In genomic region chr19:54507824-54508223, GRCh38 we compare ENCODE assay signal across 32 cellular contexts. TPM values are rescaled to one million over a fixed set of nuclear protein-coding genes. Genes with fewer than 3 reads are reported as not detected.
"Had no signal": no experiment of that assay in that cellular context is flagged by ENCODE, and none has a peak within 500 bp of the region (broad histone marks: within the 10 kb centered on the region; RNA-seq: fewer than 3 reads in every experiment).

No MANE protein-coding gene starts in this region.

- H3K9me3 ChIP-seq: esophagus squamous epithelium, heart right ventricle, left lung, lower lobe of right lung, testis, transverse colon had no signal

- H3K36me3 ChIP-seq: esophagus squamous epithelium, heart right ventricle, left lung, lower lobe of right lung, transverse colon had no signal

- FAIRE-seq: colon, endometrium had no signal

- H3K27me3 ChIP-seq: testis had no signal

- H3K4me3 ChIP-seq: esophagus squamous epithelium, heart right ventricle, left lung, lower lobe of right lung, testis, transverse colon had no signal

- DNase-seq: activated CD4-positive, alpha-beta T cell treated with anti-CD3 and anti-CD28 coated beads, Interleukin-2, amount 50 U/mL, for 1 hour; activated CD4-positive, CD25-positive, alpha-beta regulatory T cell treated with anti-CD3 and anti-CD28 coated beads, Interleukin-2, amount 50 U/mL, for 72 hours; activated naive CD4-positive, alpha-beta T cell; activated T-cell treated with anti-CD3 and anti-CD28 coated beads for 4 hours; activated T-cell treated with anti-CD3 and anti-CD28 coated beads, Interleukin-2, amount 50 U/mL, for 72 hours; anterior cingulate cortex; dermis blood vessel endothelial cell; effector CD4-positive, alpha-beta T cell; esophagus squamous epithelium; foreskin melanocyte; heart right ventricle; kidney glomerular epithelial cell; left lung; lower lobe of right lung; mesenchymal stem cell; naive thymus-derived CD8-positive, alpha-beta T cell; posterior cingulate gyrus; right cardiac atrium; stimulated activated CD4-positive, alpha-beta T cell treated with anti-CD3 and anti-CD28 coated beads, Interleukin-2, amount 100 ng/mL, for 48 hours; stimulated activated naive CD8-positive, alpha-beta T cell treated with anti-CD3 and anti-CD28 coated beads, Interleukin-15, Interleukin-2, amounts not matched to agents 100 U/mL and 50 U/mL, for 24 hours; T1000; testis; transverse colon had no signal

- H3K27ac Mint-ChIP-seq: activated naive CD8-positive, alpha-beta T cell; activated T-cell treated with anti-CD3 and anti-CD28 coated beads, Interleukin-2, amount 50 U/mL, for 72 hours had no signal

- H3K36me3 Mint-ChIP-seq: naive thymus-derived CD8-positive, alpha-beta T cell had no signal

- H3K9me3 Mint-ChIP-seq: activated T-cell treated with anti-CD3 and anti-CD28 coated beads, Interleukin-2, amount 50 U/mL, for 72 hours had no signal

- H3K4me3 Mint-ChIP-seq: activated T-cell treated with anti-CD3 and anti-CD28 coated beads, Interleukin-2, amount 50 U/mL, for 72 hours had no signal

- H3K4me1 ChIP-seq: esophagus squamous epithelium, heart right ventricle, left lung, lower lobe of right lung, testis, transverse colon had no signal

- ATAC-seq: activated T-cell treated with anti-CD3 and anti-CD28 coated beads, Interleukin-2, amount 50 U/mL, for 72 hours; stimulated activated naive CD8-positive, alpha-beta T cell treated with anti-CD3 and anti-CD28 coated beads, Interleukin-15, Interleukin-2, amounts not matched to agents 100 U/mL and 50 U/mL, for 24 hours had no signal

- H3K27ac ChIP-seq: epithelial cell of prostate, esophagus squamous epithelium, heart right ventricle, lower lobe of right lung, testis, transverse colon had no signal

RNA-seq across cellular contexts. Expression of gene LAIR2, which starts 5.2 kb away (rescaled TPM):
- total RNA-seq: bronchial epithelial cell; dermis blood vessel endothelial cell; esophagus squamous epithelium; glomerular endothelial cell; naive thymus-derived CD8-positive, alpha-beta T cell; omental fat pad; right cardiac atrium; testis; urinary bladder had no signal
- polyA plus RNA-seq: adipose tissue, heart right ventricle, right cardiac atrium, urinary bladder had no signal

RNA-seq across cellular contexts. Expression of gene CDC42EP5, which starts 34.7 kb away (rescaled TPM):
- total RNA-seq: naive thymus-derived CD8-positive, alpha-beta T cell had no signal
- polyA plus RNA-seq: naive thymus-derived CD8-positive, alpha-beta T cell had no signal
